In genomic region chr22:37365950-37366349, GRCh38 we compare ENCODE assay signal across 25 cellular contexts.
"Had no signal": no experiment of that assay in that cellular context is flagged by ENCODE, and none has a peak within 500 bp of the region (broad histone marks: within the 10 kb centered on the region; RNA-seq: fewer than 3 reads in every experiment).

No MANE protein-coding gene starts in this region.

- H3K4me3 ChIP-seq: esophagus squamous epithelium, left lung, lung, mucosa of descending colon, ovary, right lobe of liver, testis, transverse colon had no signal

- ATAC-seq: activated CD8-positive, alpha-beta memory T cell treated with anti-CD3 and anti-CD28 coated beads, Interleukin-2, amount 10 ng/mL, durations not matched to agents 7 days and 5 days; activated CD8-positive, alpha-beta T cell treated with anti-CD3 and anti-CD28 coated beads for 36 hours; activated naive CD4-positive, alpha-beta T cell treated with anti-CD3 and anti-CD28 coated beads, Interleukin-2, amount 50 U/mL, for 72 hours; left lung; mucosa of descending colon; right lobe of liver; stimulated activated naive CD8-positive, alpha-beta T cell treated with anti-CD3 and anti-CD28 coated beads, Interleukin-15, Interleukin-2, amounts not matched to agents 100 U/mL and 50 U/mL, for 24 hours; WTC11 had no signal

- H3K27ac ChIP-seq: epithelial cell of prostate, esophagus squamous epithelium, left lung, ovary, right lobe of liver, testis, transverse colon had no signal

- H3K27me3 Mint-ChIP-seq: activated CD8-positive, alpha-beta memory T cell treated with anti-CD3 and anti-CD28 coated beads, Interleukin-2, amount 10 ng/mL, durations not matched to agents 7 days and 5 days; activated CD8-positive, alpha-beta T cell treated with anti-CD3 and anti-CD28 coated beads for 36 hours had no signal

- H3K4me1 ChIP-seq: esophagus squamous epithelium, testis had no signal

- H3K9me3 ChIP-seq: esophagus squamous epithelium, left lung, mucosa of descending colon, ovary, right lobe of liver, testis, transverse colon had no signal

- H3K9me3 Mint-ChIP-seq: activated CD8-positive, alpha-beta T cell treated with anti-CD3 and anti-CD28 coated beads for 36 hours; activated naive CD4-positive, alpha-beta T cell treated with anti-CD3 and anti-CD28 coated beads, Interleukin-2, amount 50 U/mL, for 72 hours; nephron; WTC11 had no signal

- H3K36me3 Mint-ChIP-seq: activated CD8-positive, alpha-beta memory T cell treated with anti-CD3 and anti-CD28 coated beads, Interleukin-2, amount 10 ng/mL, durations not matched to agents 7 days and 5 days; activated naive CD4-positive, alpha-beta T cell treated with anti-CD3 and anti-CD28 coated beads, Interleukin-2, amount 50 U/mL, for 72 hours; WTC11 had no signal

- H3K27ac Mint-ChIP-seq: activated CD8-positive, alpha-beta memory T cell treated with anti-CD3 and anti-CD28 coated beads, Interleukin-2, amount 10 ng/mL, durations not matched to agents 7 days and 5 days; activated CD8-positive, alpha-beta T cell treated with anti-CD3 and anti-CD28 coated beads for 36 hours; progenitor cell of endocrine pancreas; WTC11 had no signal

- DNase-seq: activated CD4-positive, alpha-beta T cell treated with anti-CD3 and anti-CD28 coated beads, Interleukin-2, amount 50 U/mL, for 1 hour; activated CD8-positive, alpha-beta memory T cell treated with anti-CD3 and anti-CD28 coated beads, Interleukin-2, amount 10 ng/mL, durations not matched to agents 7 days and 5 days; activated CD8-positive, alpha-beta T cell treated with anti-CD3 and anti-CD28 coated beads for 36 hours; activated naive CD4-positive, alpha-beta T cell; activated T-cell treated with anti-CD3 and anti-CD28 coated beads, Interleukin-2, amount 50 U/mL, for 48 hours; anterior cingulate cortex; dermis blood vessel endothelial cell; effector CD8-positive, alpha-beta T cell; esophagus squamous epithelium; foreskin melanocyte; left lung; mucosa of descending colon; ovary; right lobe of liver; stimulated activated CD4-positive, alpha-beta T cell treated with anti-CD3 and anti-CD28 coated beads, Interleukin-2, amount 100 ng/mL, for 48 hours; stimulated activated naive CD8-positive, alpha-beta T cell treated with anti-CD3 and anti-CD28 coated beads, Interleukin-15, Interleukin-2, amounts not matched to agents 100 U/mL and 50 U/mL, for 24 hours; T1000; testis; transverse colon had no signal

- H3K27me3 ChIP-seq: left lung, ovary, right lobe of liver, testis, transverse colon had no signal

- H3K36me3 ChIP-seq: esophagus squamous epithelium, left lung, ovary, right lobe of liver, transverse colon had no signal

- H3K4me3 Mint-ChIP-seq: activated CD8-positive, alpha-beta memory T cell treated with anti-CD3 and anti-CD28 coated beads, Interleukin-2, amount 10 ng/mL, durations not matched to agents 7 days and 5 days; activated CD8-positive, alpha-beta T cell treated with anti-CD3 and anti-CD28 coated beads for 36 hours; nephron; WTC11 had no signal
